Comparison of ENCODE assay signal across 1 cellular context in genomic region chr20:53162251-53162835, GRCh38.
TF ChIP-seq lines count a peak whose summit lies in the region.

No MANE protein-coding gene starts in this region.

TF ChIP-seq in HEK293, 187 proteins besides CTCF, POLR2A, EP300 and RAD21 (continued from another document and continues in another):
- TF ChIP-seq ZNF18 (tag by site-specific recombination; IDR thresholded peaks at IDR 0.05) (no peak), ZFP69B (tag by site-specific recombination; IDR thresholded peaks at IDR 0.05) (peak; percentile 70), ZNF514 (tag by site-specific recombination; IDR thresholded peaks at IDR 0.05) (no peak), ZBTB11 (tag by site-specific recombination; conservative IDR thresholded peaks at IDR 0.05; ENCODE audit: low read depth) (no peak), ZNF416 (tag by site-specific recombination; IDR thresholded peaks at IDR 0.05) (no peak), ZNF175 (tag by site-specific recombination; IDR thresholded peaks at IDR 0.05) (no peak), SETDB1 (IDR thresholded peaks at IDR 0.05; ENCODE audit: insufficient read length, low read length) (no peak), GLI4 (tag by site-specific recombination; IDR thresholded peaks at IDR 0.05) (no peak), ZNF645 (tag by site-specific recombination; IDR thresholded peaks at IDR 0.05) (no peak), ZNF639 (tag by site-specific recombination; IDR thresholded peaks at IDR 0.05) (peak; percentile 90), ZNF488 (tag by site-specific recombination; IDR thresholded peaks at IDR 0.05) (no peak), ZNF324 (tag by site-specific recombination; IDR thresholded peaks at IDR 0.05) (no peak), MEIS1 (CRISPR knock-in tag; IDR thresholded peaks at IDR 0.05; ENCODE audit: borderline replicate concordance) (no peak), ZFHX2 (tag by site-specific recombination; conservative IDR thresholded peaks at IDR 0.05) (peak; percentile 40; the same call in 1 of the 2 replicates), KLF17 (tag by site-specific recombination; IDR thresholded peaks at IDR 0.05) (peak; percentile 74; the same call in 1 of the 2 replicates), ZXDB (tag by site-specific recombination; IDR thresholded peaks at IDR 0.05) (peak; percentile 84), ZNF362 (tag by site-specific recombination; IDR thresholded peaks at IDR 0.05) (0 out of 2 replicates have a peak, but pooled peaks have one; percentile 55), ZIC2 (tag by site-specific recombination; IDR thresholded peaks at IDR 0.05) (no peak), ZNF585B (tag by site-specific recombination; IDR thresholded peaks at IDR 0.05) (no peak), PRDM6 (tag by site-specific recombination; IDR thresholded peaks at IDR 0.05) (peak; percentile 86), ZSCAN18 (tag by site-specific recombination; IDR thresholded peaks at IDR 0.05) (no peak), KLF9 (tag by site-specific recombination; IDR thresholded peaks at IDR 0.05; ENCODE audit: low read depth) (peak; percentile 37; the same call in 1 of the 2 replicates), ELK4 (IDR thresholded peaks at IDR 0.05; ENCODE audit: borderline replicate concordance, low read depth, low read length) (no peak), HOXA7 (CRISPR knock-in tag; IDR thresholded peaks at IDR 0.05; ENCODE audit: borderline replicate concordance) (no peak), ZNF677 (tag by site-specific recombination; IDR thresholded peaks at IDR 0.05) (no peak), ZNF530 (tag by site-specific recombination; IDR thresholded peaks at IDR 0.05; ENCODE audit: low read depth) (no peak), REST (tag by site-specific recombination; IDR thresholded peaks at IDR 0.05) (no peak), ZNF280D (tag by site-specific recombination; IDR thresholded peaks at IDR 0.05) (no peak), ZNF239 (tag by site-specific recombination; IDR thresholded peaks at IDR 0.05) (no peak)
